Comparison of ENCODE assay signal across 8 cellular contexts in the genomic region with DNA sequence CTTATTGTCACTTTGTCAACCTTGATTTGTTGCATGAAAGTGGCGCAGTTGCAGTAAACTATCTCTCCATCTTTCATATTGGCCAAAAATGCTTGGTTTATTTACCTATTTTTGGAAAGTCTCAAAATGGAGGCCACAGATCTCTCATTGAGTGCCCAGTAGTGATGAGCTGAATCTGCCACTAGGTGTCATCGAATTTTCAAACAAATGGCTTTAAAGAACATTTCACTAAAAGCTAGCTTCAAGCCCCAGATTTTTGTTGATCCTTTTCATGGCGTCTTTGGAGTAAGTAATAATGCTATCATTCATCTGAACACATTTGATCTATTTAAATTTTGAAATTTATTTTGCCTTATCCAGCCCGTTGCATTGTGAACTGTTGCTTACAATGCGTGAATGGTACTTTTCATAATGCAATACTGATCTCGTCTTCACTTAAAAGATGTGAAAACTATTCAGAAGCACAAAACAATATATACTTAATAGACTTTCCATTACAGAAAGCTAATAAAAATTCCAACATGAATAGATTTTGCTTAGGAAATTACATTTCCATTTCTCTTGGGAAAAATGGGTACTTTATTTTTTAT.
DNase-seq lines count a peak whose midpoint lies in the region; ATAC-seq and TF ChIP-seq lines count a peak whose summit lies in the region.

No MANE protein-coding gene starts in this region.

- intact Hi-C loops in IMR-90 (cut with micrococcal nuclease): no loop called here
- intact Hi-C loops in esophagus squamous epithelium (cut with DNase I): no loop called here

- TF ChIP-seq CTCF in IMR-90 (conservative IDR thresholded peaks at IDR 0.05; ENCODE audit: low read depth, low read length) (no peak), neural cell (IDR thresholded peaks at IDR 0.05; ENCODE audit: poor library complexity, severe bottlenecking) (peak; percentile 70), esophagus squamous epithelium (IDR thresholded peaks at IDR 0.05) (no peak)

- H3K9me3 ChIP-seq in IMR-90 (ENCODE audit: control insufficient read depth, insufficient read depth, low read length) (no peaks in the 10 kb centered on the region; the same call in none of the 2 replicates), neural cell (ENCODE audit: low read length) (no peaks in the 10 kb centered on the region), esophagus squamous epithelium (no peaks in the 10 kb centered on the region)
- H3K9me3 ChIP-seq in CD8-positive, alpha-beta memory T cell (ENCODE audit: low read length): no peaks in the 10 kb centered on the region

- BruUV-seq in IMR-90 (replicated peaks; lab: Mats Ljungman, UMichigan): no TSS peak

- no peak overlapping the region for H3K18ac ChIP-seq in IMR-90 (ENCODE audit: low read depth, low read length)

- H3K36me3 Mint-ChIP-seq in CD8-positive, alpha-beta memory T cell: no peaks in the 10 kb centered on the region

- H3K27me3 ChIP-seq in IMR-90 (ENCODE audit: control insufficient read depth, insufficient read depth, low read length) (no peaks in the 10 kb centered on the region), neural cell (ENCODE audit: insufficient read depth, low read depth, low read length) (no peaks in the 10 kb centered on the region), esophagus squamous epithelium (no peaks in the 10 kb centered on the region)
- no peaks in the 10 kb centered on the region for H3K27me3 ChIP-seq in CD8-positive, alpha-beta memory T cell (ENCODE audit: insufficient read depth, low read length, poor library complexity, severe bottlenecking)

- H4K91ac ChIP-seq in IMR-90 (ENCODE audit: insufficient read depth, low read depth, low read length): no peak overlapping the region

- H3K36me3 ChIP-seq in IMR-90 (ENCODE audit: control insufficient read depth, insufficient read depth, low read length): no peaks in the 10 kb centered on the region
- H3K36me3 ChIP-seq in neural cell (ENCODE audit: insufficient read depth, low read length): no peaks in the 10 kb centered on the region
- no peaks in the 10 kb centered on the region for H3K36me3 ChIP-seq in CD8-positive, alpha-beta memory T cell (ENCODE audit: insufficient read depth, low read length)
- no peaks in the 10 kb centered on the region for H3K36me3 ChIP-seq in esophagus squamous epithelium

- no peak overlapping the region for H2AFZ ChIP-seq in IMR-90 (replicated peaks; ENCODE audit: low read length, poor library complexity)
- no peak overlapping the region for H2AFZ ChIP-seq in neural cell (ENCODE audit: low read depth, low read length)

- no peak overlapping the region for H4K5ac ChIP-seq in IMR-90 (ENCODE audit: low read depth, low read length)

- H2BK15ac ChIP-seq in IMR-90 (ENCODE audit: low read depth, low read length): no peak overlapping the region

- POLR2A ChIA-PET in IMR-90 (lab: Charles Lee; ENCODE audit: unreplicated experiment): no interaction called here
- POLR2A ChIA-PET in CD8-positive, alpha-beta memory T cell (lab: Charles Lee): no interaction called here

- ATAC-seq in IMR-90 (ENCODE audit: low read depth): no peak

- no peak for TF ChIP-seq RAD21 in IMR-90 (IDR thresholded peaks at IDR 0.05; ENCODE audit: low read length)
- peak; percentile 64 for TF ChIP-seq RAD21 in neural cell (conservative IDR thresholded peaks at IDR 0.05)

- TF ChIP-seq POLR2A in IMR-90 (IDR thresholded peaks at IDR 0.05; ENCODE audit: low read depth, low read length) (no peak), esophagus squamous epithelium (IDR thresholded peaks at IDR 0.05) (no peak)

- no peaks in the 10 kb centered on the region for H3F3A ChIP-seq in neural cell (ENCODE audit: insufficient read depth, low read length, poor library complexity, severe bottlenecking)

- peaks cover 0 to 8% (median 5%) of the 10 kb centered on the region in 5 donors for H3K9me3 Mint-ChIP-seq in CD8-positive, alpha-beta memory T cell

- no peaks in the 10 kb centered on the region for H3K79me2 ChIP-seq in neural cell (replicated peaks; ENCODE audit: insufficient read depth, low read length)

- in situ Hi-C loops in IMR-90 (cut with MboI; ENCODE audit: low sequenced_read_pairs): no loop called here

- no peak overlapping the region for H3K56ac ChIP-seq in IMR-90 (ENCODE audit: extremely low read depth, insufficient read depth, low read length)

- H3K27me3 Mint-ChIP-seq in CD8-positive, alpha-beta memory T cell: peaks cover 0 to 2% of the 10 kb centered on the region in 2 donors

- H3K23ac ChIP-seq in IMR-90 (ENCODE audit: low read depth, low read length): no peak overlapping the region

- TF ChIP-seq EP300 in neural cell (conservative IDR thresholded peaks at IDR 0.05; ENCODE audit: poor library complexity, severe bottlenecking): no peak

- no peak overlapping the region for H2AK5ac ChIP-seq in IMR-90 (ENCODE audit: low read depth, low read length)

- no peak overlapping the region for H2BK5ac ChIP-seq in IMR-90 (ENCODE audit: low read depth, low read length, poor library complexity, severe bottlenecking)

- H3K4me3 Mint-ChIP-seq in CD8-positive, alpha-beta memory T cell: no peak overlapping the region

- H3K9me1 ChIP-seq in IMR-90 (ENCODE audit: insufficient read depth, low read length): no peaks in the 10 kb centered on the region

- H4K20me1 ChIP-seq in IMR-90 (ENCODE audit: insufficient read depth, low read length): no peaks in the 10 kb centered on the region
- no peaks in the 10 kb centered on the region for H4K20me1 ChIP-seq in neural cell (ENCODE audit: insufficient read depth)

- dilution Hi-C loops in IMR-90 (cut with HindIII; ENCODE audit: low sequenced_read_pairs, unreplicated experiment): no loop called here

- H3K4me2 ChIP-seq in IMR-90 (ENCODE audit: low read depth, low read length) (no peak overlapping the region), neural cell (ENCODE audit: low read length) (no peak overlapping the region)

- no peaks in the 10 kb centered on the region for H3K9me2 ChIP-seq in neural cell (ENCODE audit: insufficient read depth, low read length)

- no CpG with 5 or more reads among the region's 6 CpGs for WGBS in IMR-90 (ENCODE audit: extremely low coverage in 2 of 2, insufficient read length in 1 of 2), 2 experiments
- WGBS in esophagus squamous epithelium, 2 donors: 54 to 61% methylated on average over 6 of the region's 6 CpGs

- H3K4me1 ChIP-seq in IMR-90 (ENCODE audit: control insufficient read depth, insufficient read depth, low read length) (no peaks in the 10 kb centered on the region), esophagus squamous epithelium (no peaks in the 10 kb centered on the region)
- no peaks in the 10 kb centered on the region for H3K4me1 ChIP-seq in CD8-positive, alpha-beta memory T cell (ENCODE audit: insufficient read depth, low read length)

- H3K27ac ChIP-seq in IMR-90 (ENCODE audit: insufficient read depth, low read length): no peak overlapping the region
- no peak overlapping the region for H3K27ac ChIP-seq in neural cell (ENCODE audit: low read length)
- H3K27ac ChIP-seq in CD8-positive, alpha-beta memory T cell (ENCODE audit: low read depth, low read length): no peak overlapping the region
- no peak overlapping the region for H3K27ac ChIP-seq in esophagus squamous epithelium

- H3K4me3 ChIP-seq in IMR-90 (ENCODE audit: insufficient read depth, low read depth, low read length): no peak overlapping the region
- no peak overlapping the region for H3K4me3 ChIP-seq in neural cell (ENCODE audit: low read length)
- no peak overlapping the region for H3K4me3 ChIP-seq in CD8-positive, alpha-beta memory T cell (ENCODE audit: low read length)
- no peak overlapping the region for H3K4me3 ChIP-seq in esophagus squamous epithelium

- no peak overlapping the region for H3K14ac ChIP-seq in IMR-90 (replicated peaks; ENCODE audit: low read depth, low read length)

- no peak overlapping the region for H2BK120ac ChIP-seq in IMR-90 (ENCODE audit: low read depth, low read length)

- H3K27ac Mint-ChIP-seq in CD8-positive, alpha-beta memory T cell: no peak overlapping the region

- H2AK9ac ChIP-seq in IMR-90 (replicated peaks; ENCODE audit: low read depth, low read length, poor library complexity): no peak overlapping the region

- CTCF ChIA-PET in IMR-90 (lab: Yijun Ruan, JAX): interaction anchor here (0.6 kb wide), 1 partner anchor 116 kb away, joined by 3 read pairs; no protein-coding TSS in a partner anchor
- CTCF ChIA-PET in CD8-positive, alpha-beta memory T cell (lab: Charles Lee): no interaction called here

- H3K4ac ChIP-seq in IMR-90 (ENCODE audit: low read depth, low read length): no peak overlapping the region

- H3K9ac ChIP-seq in IMR-90 (ENCODE audit: low read depth, low read length) (no peak overlapping the region), neural cell (ENCODE audit: low read length) (no peak overlapping the region)

- no peak overlapping the region for H4K8ac ChIP-seq in IMR-90 (ENCODE audit: low read depth in 2 of 2, low read length in 2 of 2)

- no peaks in the 10 kb centered on the region for H3K79me1 ChIP-seq in IMR-90 (ENCODE audit: low read depth in 1 of 2, low read length in 2 of 2)

- peak; percentile 47 for DNase-seq in NCI-H748 (lab: John Stamatoyannopoulos, UW; ENCODE audit: unreplicated experiment)
- no peak for DNase-seq in NCI-H748 treated with DMSO at 0.1 percent for 48 hours (lab: John Stamatoyannopoulos, UW)
- peak; percentile 1 for DNase-seq in IMR-90
- DNase-seq in astrocyte of the hippocampus (ENCODE audit: low read depth, low spot score): peak; percentile 44
- no peak for DNase-seq in UCSD-AML1 (lab: John Stamatoyannopoulos, UW; ENCODE audit: unreplicated experiment)
- DNase-seq in CD8-positive, alpha-beta memory T cell: no peak
- no peak for DNase-seq in esophagus squamous epithelium (lab: John Stamatoyannopoulos, UW)

- no peak overlapping the region for H2BK20ac ChIP-seq in IMR-90 (ENCODE audit: low read depth, low read length)

- no peaks in the 10 kb centered on the region for H3K4me1 Mint-ChIP-seq in CD8-positive, alpha-beta memory T cell

TF ChIP-seq in neural cell, 6 proteins besides CTCF, POLR2A, EP300 and RAD21 (continues in another document):
- no peak for TF ChIP-seq TAF1 (IDR thresholded peaks at IDR 0.05; ENCODE audit: low read depth)
- peak; percentile 67 for TF ChIP-seq SMC3 (conservative IDR thresholded peaks at IDR 0.05; ENCODE audit: poor library complexity)

Comparison
In these comparisons a context has a peak if more than half of its experiments do, and no peak if none do; other contexts are left out.
1. DNase-seq: peak in NCI-H748 (single experiment), IMR-90 (single experiment) and astrocyte of the hippocampus (single experiment); none in NCI-H748 treated with DMSO at 0.1 percent for 48 hours (single experiment), UCSD-AML1 (single experiment), CD8-positive, alpha-beta memory T cell (0 of 5) and esophagus squamous epithelium (single experiment).